In genomic region chr1:113021430-113022085, GRCh38 we compare ENCODE assay signal across 13 cellular contexts. TPM values are rescaled to one million over a fixed set of nuclear protein-coding genes. Genes with fewer than 3 reads are reported as not detected.
DNase-seq lines count a peak whose midpoint lies in the region; ATAC-seq and TF ChIP-seq lines count a peak whose summit lies in the region.
"Had no signal": no experiment of that assay in that cellular context is flagged by ENCODE, and none has a peak within 500 bp of the region (broad histone marks: within the 10 kb centered on the region; RNA-seq: fewer than 3 reads in every experiment).

No MANE protein-coding gene starts in this region.

- CTCF ChIA-PET in T-cell (lab: Charles Lee): interaction anchor here in 1 of 2 donors (0.6 kb wide), 1 partner anchor 657 kb away, joined by 4 read pairs; no protein-coding TSS in a partner anchor

- POLR2A ChIA-PET in T-cell (lab: Charles Lee): no interaction called here

- H3K9me2 ChIP-seq in hepatocyte (replicated peaks; ENCODE audit: insufficient read depth): no peaks in the 10 kb centered on the region

- no peak overlapping the region for H3K27ac Mint-ChIP-seq in T-cell
- H3K27ac Mint-ChIP-seq: activated CD4-positive, alpha-beta T cell treated with anti-CD3 and anti-CD28 coated beads, Interleukin-2, amount 10 ng/mL, durations not matched to agents 24 days and 14 days; stimulated activated naive CD8-positive, alpha-beta T cell treated with anti-CD3 and anti-CD28 coated beads, Interleukin-15, Interleukin-2, amounts not matched to agents 100 ng/mL and 50 ng/mL, for 24 hours had no signal

- H3K4me3 Mint-ChIP-seq in T-cell: no peak overlapping the region
- H3K4me3 Mint-ChIP-seq: activated CD4-positive, alpha-beta T cell treated with anti-CD3 and anti-CD28 coated beads, Interleukin-2, amount 10 ng/mL, durations not matched to agents 24 days and 14 days; stimulated activated naive CD8-positive, alpha-beta T cell treated with anti-CD3 and anti-CD28 coated beads, Interleukin-15, Interleukin-2, amounts not matched to agents 100 ng/mL and 50 ng/mL, for 24 hours had no signal

- H3K27me3 Mint-ChIP-seq in T-cell: no peaks in the 10 kb centered on the region
- H3K27me3 Mint-ChIP-seq: activated CD4-positive, alpha-beta T cell treated with anti-CD3 and anti-CD28 coated beads, Interleukin-2, amount 10 ng/mL, durations not matched to agents 24 days and 14 days; stimulated activated naive CD8-positive, alpha-beta T cell treated with anti-CD3 and anti-CD28 coated beads, Interleukin-15, Interleukin-2, amounts not matched to agents 100 ng/mL and 50 ng/mL, for 24 hours had no signal

- H3K36me3 ChIP-seq in hepatocyte (replicated peaks; ENCODE audit: insufficient read depth, low read depth) (no peaks in the 10 kb centered on the region), psoas muscle (ENCODE audit: insufficient read depth in 1 of 2, low read depth in 1 of 2) (no peaks in the 10 kb centered on the region), left lung (no peaks in the 10 kb centered on the region), smooth muscle cell (ENCODE audit: low read depth) (no peaks in the 10 kb centered on the region)

- peak; percentile 52 for DNase-seq in AG08395 (ENCODE audit: low spot score)
- peak; percentile 32 for DNase-seq in GM04504 (ENCODE audit: low read depth)
- peak; percentile 71 for DNase-seq in NCI-H748 treated with DMSO at 0.1 percent for 48 hours (lab: John Stamatoyannopoulos, UW)
- DNase-seq in hepatocyte (ENCODE audit: low spot score): peak; percentile 30
- DNase-seq in psoas muscle: no peak
- DNase-seq in left lung: no peak
- DNase-seq in smooth muscle cell (lab: John Stamatoyannopoulos, UW; ENCODE audit: unreplicated experiment): no peak
- no peak for DNase-seq in T-cell
- DNase-seq: activated CD4-positive, alpha-beta T cell treated with anti-CD3 and anti-CD28 coated beads, Interleukin-2, amount 10 ng/mL, durations not matched to agents 24 days and 14 days; amniotic stem cell; foreskin melanocyte; mesenchymal stem cell had no signal

- H2AFZ ChIP-seq in hepatocyte (no peak overlapping the region), smooth muscle cell (ENCODE audit: low read depth) (no peak overlapping the region)

- H3K9ac ChIP-seq in smooth muscle cell (ENCODE audit: low read depth): no peak overlapping the region

- H3K4me3 ChIP-seq in hepatocyte: no peak overlapping the region
- no peak overlapping the region for H3K4me3 ChIP-seq in psoas muscle
- H3K4me3 ChIP-seq in left lung: no peak overlapping the region
- H3K4me3 ChIP-seq in smooth muscle cell: no peak overlapping the region

- peaks cover 9% of the 10 kb centered on the region for H3K4me1 ChIP-seq in hepatocyte (ENCODE audit: insufficient read depth)
- no peaks in the 10 kb centered on the region for H3K4me1 ChIP-seq in psoas muscle
- H3K4me1 ChIP-seq in left lung: no peaks in the 10 kb centered on the region
- peaks cover 4% of the 10 kb centered on the region for H3K4me1 ChIP-seq in smooth muscle cell (ENCODE audit: low read depth)

- no peaks in the 10 kb centered on the region for H3F3A ChIP-seq in smooth muscle cell (ENCODE audit: low read depth)

- H3K27me3 ChIP-seq in hepatocyte (no peaks in the 10 kb centered on the region), psoas muscle (ENCODE audit: insufficient read depth in 3 of 3, low read length in 2 of 3) (no peaks in the 10 kb centered on the region), left lung (no peaks in the 10 kb centered on the region), smooth muscle cell (ENCODE audit: low read depth) (no peaks in the 10 kb centered on the region)

- WGBS in hepatocyte (ENCODE audit: low lambda C conversion rate, missing lambda C conversion rate): 37% methylated on average over 7 of the region's 7 CpGs
- WGBS in psoas muscle, 3 donors: 69 to 76% (median 74%) methylated on average over 7 of the region's 7 CpGs
- 60% methylated on average over 7 of the region's 7 CpGs for WGBS in smooth muscle cell (ENCODE audit: low lambda C conversion rate)

- H3K9me3 ChIP-seq in hepatocyte (ENCODE audit: low read depth): no peaks in the 10 kb centered on the region
- H3K9me3 ChIP-seq in psoas muscle: no peaks in the 10 kb centered on the region
- H3K9me3 ChIP-seq in left lung: no peaks in the 10 kb centered on the region
- H3K9me3 ChIP-seq in smooth muscle cell (replicated peaks; ENCODE audit: low read depth): no peaks in the 10 kb centered on the region

- H3K79me2 ChIP-seq in hepatocyte (no peaks in the 10 kb centered on the region), smooth muscle cell (ENCODE audit: low read depth) (no peaks in the 10 kb centered on the region)

- H3K27ac ChIP-seq in hepatocyte: peak overlapping the region; percentile 14
- no peak overlapping the region for H3K27ac ChIP-seq in psoas muscle
- no peak overlapping the region for H3K27ac ChIP-seq in left lung
- no peak overlapping the region for H3K27ac ChIP-seq in smooth muscle cell (ENCODE audit: low read depth)

- ATAC-seq in psoas muscle: no peak
- no peak for ATAC-seq in left lung
- no peak for ATAC-seq in T-cell (replicated peaks in 1 of 4)

- no peaks in the 10 kb centered on the region for H3K9me3 Mint-ChIP-seq in T-cell
- H3K9me3 Mint-ChIP-seq: activated CD4-positive, alpha-beta T cell treated with anti-CD3 and anti-CD28 coated beads, Interleukin-2, amount 10 ng/mL, durations not matched to agents 24 days and 14 days; stimulated activated naive CD8-positive, alpha-beta T cell treated with anti-CD3 and anti-CD28 coated beads, Interleukin-15, Interleukin-2, amounts not matched to agents 100 ng/mL and 50 ng/mL, for 24 hours had no signal

- H3K36me3 Mint-ChIP-seq in T-cell: peaks cover 4% of the 10 kb centered on the region

- no peaks in the 10 kb centered on the region for H3K4me1 Mint-ChIP-seq in T-cell
- H3K4me1 Mint-ChIP-seq: activated CD4-positive, alpha-beta T cell treated with anti-CD3 and anti-CD28 coated beads, Interleukin-2, amount 10 ng/mL, durations not matched to agents 24 days and 14 days had no signal

- no peaks in the 10 kb centered on the region for H4K20me1 ChIP-seq in hepatocyte (ENCODE audit: insufficient read depth, poor library complexity, severe bottlenecking)
- H4K20me1 ChIP-seq in smooth muscle cell (ENCODE audit: low read depth): no peaks in the 10 kb centered on the region

- peak overlapping the region; percentile 36 for H3K4me2 ChIP-seq in hepatocyte
- no peak overlapping the region for H3K4me2 ChIP-seq in smooth muscle cell

- TF ChIP-seq CTCF in hepatocyte (IDR thresholded peaks at IDR 0.05; ENCODE audit: poor library complexity) (no peak), psoas muscle (IDR thresholded peaks at IDR 0.05) (no peak), left lung (IDR thresholded peaks at IDR 0.05) (no peak), smooth muscle cell (IDR thresholded peaks at IDR 0.05; ENCODE audit: borderline replicate concordance, insufficient read depth, poor library complexity, severe bottlenecking) (no peak)

- intact Hi-C loops in psoas muscle (cut with DNase I) (no loop called here), left lung (cut with DNase I) (no loop called here)

RNA-seq across cellular contexts. Expression of gene LRIG2, which starts 51.4 kb away (rescaled TPM):
- total RNA-seq in hepatocyte (12.7 and 19.1 TPM in 2 replicates), psoas muscle (1 to 10 TPM; 3.4 to 6.0 (median 5.0) TPM), left lung (10 to 100 TPM; 10.9 to 12.4 TPM), smooth muscle cell (10.6 and 19.0 TPM in 2 replicates), T-cell (10 to 100 TPM; 19.5 to 25.4 (median 20.4) TPM)
- polyA plus RNA-seq in hepatocyte (3.6 and 4.3 TPM in 2 replicates), psoas muscle (1 to 10 TPM; 2.2 to 3.1 (median 3.1) TPM), smooth muscle cell (4.2 and 5.9 TPM in 2 replicates)

Comparison
In these comparisons a context has a peak if more than half of its experiments do, and no peak if none do; other contexts are left out.
1. DNase-seq: peak in AG08395 (single experiment), GM04504 (single experiment), NCI-H748 treated with DMSO at 0.1 percent for 48 hours (single experiment) and hepatocyte (single experiment); none in psoas muscle (0 of 2), left lung (0 of 2), smooth muscle cell (single experiment) and T-cell (0 of 34).